ENCODE assay signal across 15 cellular contexts in the genomic region with DNA sequence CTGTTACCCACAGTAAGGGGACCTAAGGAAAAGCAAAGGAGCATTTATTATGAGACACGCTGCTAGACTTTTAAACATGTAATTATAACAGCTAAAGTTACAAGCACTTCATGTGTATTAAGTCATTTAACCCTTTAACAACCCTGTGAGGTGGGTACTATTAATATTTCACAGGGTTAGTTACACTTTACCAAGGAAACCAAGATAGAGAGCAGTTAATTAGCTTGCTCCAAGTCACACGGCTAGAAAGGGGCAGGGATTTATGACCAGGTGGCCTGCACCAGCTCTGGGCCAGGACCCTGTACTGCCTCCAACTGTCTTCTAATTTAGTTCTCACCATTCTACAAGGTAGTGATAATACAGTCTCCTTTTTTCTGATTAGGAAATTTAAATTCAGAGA.
A peak's percentile ranks its signal among the peaks of the same experiment; 100 is the strongest.
DNase-seq lines count a peak whose midpoint lies in the region; ATAC-seq, FAIRE-seq and TF ChIP-seq lines count a peak whose summit lies in the region.
"Had no signal": no experiment of that assay in that cellular context is flagged by ENCODE, and none has a peak within 500 bp of the region (broad histone marks: within the 10 kb centered on the region; RNA-seq: fewer than 3 reads in every experiment).

No MANE protein-coding gene starts in this region.

- H3K27ac ChIP-seq in HEK293 (ENCODE audit: extremely low read depth, low read depth, low read length): no peak overlapping the region
- peak overlapping the region; percentile 61 for H3K27ac ChIP-seq in skeletal muscle tissue (ENCODE audit: low read depth, low read length)
- H3K27ac ChIP-seq in CD4-positive, alpha-beta memory T cell (ENCODE audit: low read depth, low read length): no peak overlapping the region
- H3K27ac ChIP-seq: brain microvascular endothelial cell, neutrophil had no signal

- no peak overlapping the region for H3K4me3 Mint-ChIP-seq in CD4-positive, alpha-beta memory T cell

- CTCF ChIA-PET in HEK293 (lab: Yijun Ruan, JAX): interaction anchor here (0.6 to 2.2 kb wide), 2 partner anchors 9 to 29 kb away, joined by 3 to 5 read pairs; no protein-coding TSS in a partner anchor
- CTCF ChIA-PET in CD4-positive, alpha-beta memory T cell (lab: Charles Lee; ENCODE audit: partially characterized antibody): no interaction called here

- H3K4me1 ChIP-seq in HEK293 (ENCODE audit: control insufficient read depth, insufficient read depth, low read length): no peaks in the 10 kb centered on the region
- H3K4me1 ChIP-seq in skeletal muscle tissue (ENCODE audit: control insufficient read depth in 3 of 3, insufficient read depth in 3 of 3, low read length in 3 of 3): peaks cover 40 to 65% (median 49%) of the 10 kb centered on the region in 3 donors
- no peaks in the 10 kb centered on the region for H3K4me1 ChIP-seq in CD4-positive, alpha-beta memory T cell (ENCODE audit: insufficient read depth, low read length)

- POLR2A ChIA-PET in HEK293 (lab: Yijun Ruan, JAX): interaction anchor here (1.8 kb wide), 1 partner anchor 75 kb away, joined by 5 read pairs; a partner anchor contains a TSS
- POLR2A ChIA-PET in CD4-positive, alpha-beta memory T cell (lab: Charles Lee; ENCODE audit: partially characterized antibody): no interaction called here

- no peaks in the 10 kb centered on the region for H3K36me3 Mint-ChIP-seq in CD4-positive, alpha-beta memory T cell

- TF ChIP-seq CTCF in HEK293 (tag by site-specific recombination; IDR thresholded peaks at IDR 0.05): no peak
- TF ChIP-seq CTCF in bronchial epithelial cell (IDR thresholded peaks at IDR 0.05; ENCODE audit: insufficient read depth, low read length, severe bottlenecking): no peak

- H3K9me3 ChIP-seq in HEK293 (ENCODE audit: control insufficient read depth, insufficient read depth, low read depth, low read length): no peaks in the 10 kb centered on the region
- no peaks in the 10 kb centered on the region for H3K9me3 ChIP-seq in skeletal muscle tissue (ENCODE audit: control insufficient read depth in 3 of 3, low read length in 3 of 3)
- H3K9me3 ChIP-seq in CD4-positive, alpha-beta memory T cell (ENCODE audit: control insufficient read depth in 1 of 2, low read length in 2 of 2): no peaks in the 10 kb centered on the region
- H3K9me3 ChIP-seq: neutrophil had no signal

- intact Hi-C loops in left colon (cut with DNase I, micrococcal nuclease): no loop called here
- intact Hi-C loops in CD4-positive, alpha-beta memory T cell (cut with micrococcal nuclease): no loop called here

- ATAC-seq in left colon (peak; percentile 64), GM19397 (IDR thresholded peaks at IDR 0.05; ENCODE audit: unreplicated experiment) (no peak)

- FAIRE-seq in bronchial epithelial cell (lab: Jason Lieb, UNC): peak; percentile 13

- H3K27me3 Mint-ChIP-seq in CD4-positive, alpha-beta memory T cell: peaks cover 1 to 2% of the 10 kb centered on the region in 2 donors

- DNase-seq in bronchial epithelial cell (ENCODE audit: low read depth) (no peak), left colon (no peak), epidermal melanocyte (ENCODE audit: insufficient read length, low spot score) (no peak), nucleus accumbens (lab: John Stamatoyannopoulos, UW) (no peak)
- no peak for DNase-seq in CD4-positive, alpha-beta memory T cell
- DNase-seq: AML-193; brain microvascular endothelial cell; Karpas-422; NCI-H2171; spleen; stimulated activated naive CD4-positive, alpha-beta T cell treated with Interleukin-2 at 50 U/mL for 16 hours had no signal

- H3K36me3 ChIP-seq in HEK293 (ENCODE audit: control insufficient read depth in 2 of 2, insufficient read depth in 1 of 2, low read length in 2 of 2) (no peaks in the 10 kb centered on the region), bronchial epithelial cell (ENCODE audit: control insufficient read depth, insufficient read depth, low read length) (no peaks in the 10 kb centered on the region), skeletal muscle tissue (ENCODE audit: control insufficient read depth in 3 of 3, insufficient read depth in 3 of 3, low read length in 3 of 3) (no peaks in the 10 kb centered on the region)
- no peaks in the 10 kb centered on the region for H3K36me3 ChIP-seq in CD4-positive, alpha-beta memory T cell (ENCODE audit: insufficient read depth, low read length)
- H3K36me3 ChIP-seq: brain microvascular endothelial cell, neutrophil, spleen had no signal

- H3K4me3 ChIP-seq in HEK293 (ENCODE audit: low read depth, low read length) (no peak overlapping the region), bronchial epithelial cell (ENCODE audit: low read depth, low read length) (no peak overlapping the region), skeletal muscle tissue (ENCODE audit: low read length in 3 of 3) (no peak overlapping the region)
- H3K4me3 ChIP-seq in CD4-positive, alpha-beta memory T cell (ENCODE audit: low read length in 2 of 2): no peak overlapping the region
- H3K4me3 ChIP-seq: spleen had no signal

- H3K4me1 Mint-ChIP-seq in CD4-positive, alpha-beta memory T cell: no peaks in the 10 kb centered on the region

- no peaks in the 10 kb centered on the region for H3K9me3 Mint-ChIP-seq in CD4-positive, alpha-beta memory T cell

- H3K27me3 ChIP-seq in bronchial epithelial cell (ENCODE audit: control insufficient read depth, insufficient read depth, low read length): no peaks in the 10 kb centered on the region
- H3K27me3 ChIP-seq in skeletal muscle tissue (ENCODE audit: control insufficient read depth in 3 of 3, insufficient read depth in 3 of 3, low read length in 3 of 3): no peaks in the 10 kb centered on the region
- no peaks in the 10 kb centered on the region for H3K27me3 ChIP-seq in CD4-positive, alpha-beta memory T cell (ENCODE audit: insufficient read depth, low read length)
- H3K27me3 ChIP-seq: brain microvascular endothelial cell, neutrophil, spleen had no signal

- H3K9ac ChIP-seq in skeletal muscle tissue (ENCODE audit: low read depth in 1 of 3, low read length in 3 of 3): no peak overlapping the region

- H3K27ac Mint-ChIP-seq in CD4-positive, alpha-beta memory T cell: no peak overlapping the region

TF ChIP-seq in HEK293, 187 proteins besides CTCF, POLR2A, EP300 and RAD21:
- TF ChIP-seq ZNF558 (tag by site-specific recombination; IDR thresholded peaks at IDR 0.05) (no peak), ZNF629 (tag by site-specific recombination; IDR thresholded peaks at IDR 0.05) (no peak), GLIS1 (tag by site-specific recombination; IDR thresholded peaks at IDR 0.05) (no peak), SP7 (tag by site-specific recombination; IDR thresholded peaks at IDR 0.05) (peak; percentile 33; the same call in 1 of the 2 replicates)
TF ChIP-seq in HEK293: peak in this region for 1.
